1 cellular context compared by ENCODE assay signal in genomic region chr12:8243682-8244161, GRCh38.
TF ChIP-seq lines count a peak whose summit lies in the region.
"Not testable (repeated sequence)": the region's sequence is repeated elsewhere in the genome, so short reads cannot be mapped to it uniquely, and the experiment has no call there.

No MANE protein-coding gene starts in this region.

TF ChIP-seq in HepG2, 621 proteins besides CTCF, POLR2A, EP300 and RAD21 (continued from another document):
- TF ChIP-seq POLR2G (IDR thresholded peaks at IDR 0.05; ENCODE audit: low read depth, low read length) (peak; percentile 33; the same call in 1 of the 2 replicates), SP4 (CRISPR knock-in tag; IDR thresholded peaks at IDR 0.05) (peak; percentile 13; the same call in 1 of the 2 replicates), ZNF777 (CRISPR knock-in tag; IDR thresholded peaks at IDR 0.05) (peak; percentile 64), SP5 (CRISPR knock-in tag; IDR thresholded peaks at IDR 0.05; ENCODE audit: borderline replicate concordance, low read depth) (peak; percentile 1; the same call in 1 of the 2 replicates), ESRRA (CRISPR knock-in tag; IDR thresholded peaks at IDR 0.05; ENCODE audit: low read depth) (0 out of 2 replicates have a peak, but pooled peaks have one; percentile 31), KLF12 (CRISPR knock-in tag; IDR thresholded peaks at IDR 0.05; ENCODE audit: borderline replicate concordance) (0 out of 2 replicates have a peak, but pooled peaks have one; percentile 64), LCORL (CRISPR knock-in tag; IDR thresholded peaks at IDR 0.05) (peak; percentile 59; the same call in 1 of the 2 replicates), SALL1 (CRISPR knock-in tag; IDR thresholded peaks at IDR 0.05) (0 out of 2 replicates have a peak, but pooled peaks have one; percentile 26), HNRNPLL (IDR thresholded peaks at IDR 0.05; ENCODE audit: low read depth, low read length, poor library complexity, severe bottlenecking) (peak; percentile 30), POLR2AphosphoS5 (IDR thresholded peaks at IDR 0.05; ENCODE audit: low read depth, low read length) (peak; percentile 33; the same call in 1 of the 2 replicates), RBFOX2 (IDR thresholded peaks at IDR 0.05; ENCODE audit: low read depth, low read length) (peak; percentile 57), MED13 (CRISPR knock-in tag; IDR thresholded peaks at IDR 0.05) (0 out of 2 replicates have a peak, but pooled peaks have one; percentile 16), AGO1 (IDR thresholded peaks at IDR 0.05; ENCODE audit: low read depth, low read length, poor library complexity, severe bottlenecking) (peak; percentile 34), MEIS2 (CRISPR knock-in tag; IDR thresholded peaks at IDR 0.05) (peak; percentile 32; the same call in 1 of the 2 replicates), ZNF704 (CRISPR knock-in tag; IDR thresholded peaks at IDR 0.05; ENCODE audit: borderline replicate concordance) (0 out of 2 replicates have a peak, but pooled peaks have one; percentile 67), PAXIP1 (CRISPR knock-in tag; conservative IDR thresholded peaks at IDR 0.05) (peak; percentile 44; the same call in 1 of the 2 replicates), KDM2A (CRISPR knock-in tag; IDR thresholded peaks at IDR 0.05; ENCODE audit: borderline replicate concordance, low read depth) (peak; percentile 29; the same call in 1 of the 2 replicates), PHF8 (CRISPR knock-in tag; IDR thresholded peaks at IDR 0.05) (peak; percentile 34; the same call in 1 of the 2 replicates), ZBTB7B (CRISPR knock-in tag; IDR thresholded peaks at IDR 0.05) (0 out of 2 replicates have a peak, but pooled peaks have one; percentile 13)
- not testable (repeated sequence) for TF ChIP-seq LCORL (IDR thresholded peaks at IDR 0.05)
TF ChIP-seq in HepG2: peak in this region for 25; not testable (repeated sequence) for 596.
